Comparison of ENCODE assay signal across 8 cellular contexts in genomic region chr1:61851849-61852692, GRCh38.
DNase-seq lines count a peak whose midpoint lies in the region; ATAC-seq and TF ChIP-seq lines count a peak whose summit lies in the region.

No MANE protein-coding gene starts in this region.

- CTCF ChIA-PET in A673 (lab: Charles Lee) (interaction anchor here (0.6 to 1.2 kb wide), 5 partner anchors 185 to 1881 kb away, joined by 3 to 9 read pairs (median 4); no protein-coding TSS in a partner anchor), PC-3 (lab: Charles Lee) (interaction anchor here (0.6 kb wide), 3 partner anchors 14 to 125 kb away, joined by 4 to 13 read pairs (median 10); no protein-coding TSS in a partner anchor)

- H3K9ac ChIP-seq in KMS-11 (no peak overlapping the region), PC-3 (ENCODE audit: low read length) (no peak overlapping the region)

- no peaks in the 10 kb centered on the region for H3K36me3 ChIP-seq in A673 (ENCODE audit: insufficient read depth, low read length, poor library complexity, severe bottlenecking)
- no peaks in the 10 kb centered on the region for H3K36me3 ChIP-seq in KMS-11 (ENCODE audit: insufficient read depth)
- peaks cover 3% of the 10 kb centered on the region; the same call in 1 of the 2 replicates for H3K36me3 ChIP-seq in PC-3 (ENCODE audit: low read depth, low read length)
- peaks cover 0 to 2% of the 10 kb centered on the region in 2 donors for H3K36me3 ChIP-seq in lung (ENCODE audit: control insufficient read depth in 2 of 2, insufficient read depth in 2 of 2, low read length in 2 of 2)

- H3F3A ChIP-seq in PC-3 (ENCODE audit: low read length, unreplicated experiment): no peaks in the 10 kb centered on the region

- H3K27ac ChIP-seq in A673 (ENCODE audit: low read depth, low read length, poor library complexity, severe bottlenecking): no peak overlapping the region
- H3K27ac ChIP-seq in KMS-11: no peak overlapping the region
- no peak overlapping the region for H3K27ac ChIP-seq in PC-3 (ENCODE audit: low read length)
- no peak overlapping the region for H3K27ac ChIP-seq in lung (ENCODE audit: low read depth in 1 of 2, low read length in 1 of 2)

- TF ChIP-seq CTCF in A673 (conservative IDR thresholded peaks at IDR 0.05; ENCODE audit: low read depth, low read length): peak; percentile 90
- TF ChIP-seq CTCF in GM10266 (IDR thresholded peaks at IDR 0.05; ENCODE audit: control insufficient read depth, insufficient read depth, low read depth, missing control alignments): peak; percentile 61
- peak; percentile 76 for TF ChIP-seq CTCF in KMS-11 (conservative IDR thresholded peaks at IDR 0.05; ENCODE audit: low read depth, low read length)
- TF ChIP-seq CTCF in PC-3 (conservative IDR thresholded peaks at IDR 0.05; ENCODE audit: low read depth, low read length): peak; percentile 86
- TF ChIP-seq CTCF in lung (IDR thresholded peaks at IDR 0.05; ENCODE audit: control extremely low read depth, extremely low read depth): peak; percentile 70

- H2AFZ ChIP-seq in KMS-11 (ENCODE audit: low read depth) (no peak overlapping the region), PC-3 (ENCODE audit: low read length) (no peak overlapping the region)

- H3K27me3 ChIP-seq in A673 (replicated peaks; ENCODE audit: insufficient read depth, low read depth, low read length, poor library complexity) (no peaks in the 10 kb centered on the region), KMS-11 (ENCODE audit: insufficient read depth, low read depth) (no peaks in the 10 kb centered on the region), PC-3 (ENCODE audit: low read length) (no peaks in the 10 kb centered on the region), lung (ENCODE audit: control insufficient read depth, insufficient read depth) (no peaks in the 10 kb centered on the region)

- WGBS in lung, 2 donors: 70 to 82% methylated on average over 6 of the region's 6 CpGs

- H3K79me2 ChIP-seq in KMS-11 (ENCODE audit: insufficient read depth, low read depth) (no peaks in the 10 kb centered on the region), PC-3 (ENCODE audit: low read length) (no peaks in the 10 kb centered on the region)

- ATAC-seq in PC-3 (peak; percentile 81), lung (ENCODE audit: insufficient read depth, low FRiP score) (no peak), GM21786 (IDR thresholded peaks at IDR 0.05; ENCODE audit: unreplicated experiment) (no peak)

- no peaks in the 10 kb centered on the region for H3K9me3 ChIP-seq in A673 (ENCODE audit: low read depth, low read length, poor library complexity, severe bottlenecking)
- no peaks in the 10 kb centered on the region for H3K9me3 ChIP-seq in PC-3 (ENCODE audit: low read length)
- H3K9me3 ChIP-seq in lung (ENCODE audit: control insufficient read depth in 2 of 2, insufficient read depth in 1 of 2, low read length in 1 of 2): no peaks in the 10 kb centered on the region

- peak; percentile 85 for DNase-seq in A673 (ENCODE audit: low spot score)
- peak; percentile 27 for DNase-seq in GM10266 (ENCODE audit: extremely low spot score)
- DNase-seq in PC-3: peak; percentile 79
- peak; percentile 86 for DNase-seq in dermis blood vessel endothelial cell
- no peak for DNase-seq in lung (ENCODE audit: low spot score)
- DNase-seq in OCI-M2 (lab: John Stamatoyannopoulos, UW; ENCODE audit: unreplicated experiment): no peak

- intact Hi-C loops in A673 (cut with micrococcal nuclease; ENCODE audit: unreplicated experiment) (loop anchor here (2.0 to 10.0 kb wide), 8 partner anchors 207 to 1875 kb away; no protein-coding TSS in a partner anchor), PC-3 (cut with micrococcal nuclease) (loop anchor here (1.0 to 10.0 kb wide), 9 partner anchors 127 to 875 kb away; partner anchors contain the start of gene TM2D1)

- H3K4me2 ChIP-seq in KMS-11 (no peak overlapping the region), PC-3 (ENCODE audit: low read length) (no peak overlapping the region)

- H3K4me1 ChIP-seq in A673 (ENCODE audit: insufficient read depth, low read length, poor library complexity, severe bottlenecking) (peaks cover 23% of the 10 kb centered on the region), KMS-11 (ENCODE audit: low read depth, poor library complexity, severe bottlenecking) (no peaks in the 10 kb centered on the region), PC-3 (ENCODE audit: insufficient read depth, low read length) (no peaks in the 10 kb centered on the region), lung (ENCODE audit: control insufficient read depth in 2 of 2, insufficient read depth in 2 of 2, low read length in 2 of 2) (no peaks in the 10 kb centered on the region)

- BruUV-seq in A673 (replicated peaks; lab: Mats Ljungman, UMichigan): no TSS peak
- no TSS peak for BruUV-seq in PC-3 (replicated peaks; lab: Mats Ljungman, UMichigan)

- H3K4me3 ChIP-seq in A673 (ENCODE audit: low read depth, low read length, poor library complexity, severe bottlenecking): no peak overlapping the region
- H3K4me3 ChIP-seq in KMS-11 (IDR thresholded peaks at IDR 0.05; ENCODE audit: insufficient read depth, low read depth, low read length): no peak overlapping the region
- H3K4me3 ChIP-seq in PC-3 (ENCODE audit: low read length): no peak overlapping the region
- no peak overlapping the region for H3K4me3 ChIP-seq in lung

- POLR2A ChIA-PET in A673 (lab: Charles Lee; ENCODE audit: low non-redundant PET) (no interaction called here), PC-3 (lab: Charles Lee; ENCODE audit: unreplicated experiment) (no interaction called here)

- H3K9me2 ChIP-seq in PC-3 (replicated peaks; ENCODE audit: low read length): no peaks in the 10 kb centered on the region

- H4K20me1 ChIP-seq in KMS-11 (ENCODE audit: insufficient read depth): no peaks in the 10 kb centered on the region
- no peaks in the 10 kb centered on the region for H4K20me1 ChIP-seq in PC-3 (ENCODE audit: low read length)

Comparison
In these comparisons a context has a peak if more than half of its experiments do, and no peak if none do; other contexts are left out.
1. DNase-seq: peak in A673 (single experiment), GM10266 (single experiment), PC-3 (single experiment) and dermis blood vessel endothelial cell (single experiment); none in lung (single experiment) and OCI-M2 (single experiment).
2. Peak in every context shown above with its lines, with median percentiles within 50 percentile points of each other: CTCF ChIP-seq.